In the genomic region with DNA sequence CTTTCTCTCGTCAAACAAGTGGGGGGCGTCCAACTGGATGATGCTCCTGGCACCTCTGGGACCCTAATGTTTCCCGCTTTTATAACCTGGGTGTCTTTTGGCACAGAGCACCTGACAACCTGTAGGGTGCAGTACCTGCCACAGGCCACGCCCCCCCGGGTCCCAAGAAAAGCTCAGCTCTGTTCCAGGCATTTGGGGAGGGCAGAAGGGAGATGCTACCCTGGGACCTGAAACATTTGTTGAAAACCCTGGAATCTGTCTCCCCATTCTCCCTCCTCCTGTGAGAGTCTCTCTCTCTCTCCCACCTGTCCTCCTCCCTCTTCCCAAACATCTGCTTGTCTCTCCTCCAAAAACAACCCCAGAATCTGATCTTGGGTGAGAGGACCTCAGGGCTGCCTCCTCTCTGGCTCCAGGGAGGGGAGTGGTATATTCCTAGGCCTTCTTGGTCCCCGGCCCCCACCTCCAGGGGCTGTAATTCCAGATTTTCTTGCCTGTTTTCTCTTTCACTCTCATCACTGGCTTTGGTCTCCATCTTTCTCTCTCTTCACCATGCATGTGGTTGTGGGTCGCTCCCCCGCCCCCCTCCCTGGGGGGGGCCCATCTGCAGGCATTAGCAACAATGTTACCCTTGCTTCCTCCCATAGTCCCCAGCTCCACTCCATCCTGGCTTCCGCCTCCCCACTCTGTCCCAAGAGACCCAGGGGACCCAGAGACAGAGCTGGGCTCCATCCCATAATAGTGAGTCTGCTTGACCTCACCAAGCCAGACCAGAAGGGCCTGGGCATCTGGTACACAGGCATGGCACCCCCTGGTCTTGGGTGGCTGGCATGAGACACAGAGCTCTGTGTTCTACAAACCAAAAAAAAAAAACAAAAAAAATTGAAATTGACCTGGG, we compare ENCODE assay signal across 9 cellular contexts. TPM values are rescaled to one million over a fixed set of nuclear protein-coding genes. Genes with fewer than 3 reads are reported as not detected.
DNase-seq lines count a peak whose midpoint lies in the region; FAIRE-seq and TF ChIP-seq lines count a peak whose summit lies in the region.
"Had no signal": no experiment of that assay in that cellular context is flagged by ENCODE, and none has a peak within 500 bp of the region (broad histone marks: within the 10 kb centered on the region; RNA-seq: fewer than 3 reads in every experiment).

No MANE protein-coding gene starts in this region.

- no peak overlapping the region for H2AFZ ChIP-seq in smooth muscle cell (ENCODE audit: low read depth)

- H3K4me3 ChIP-seq in NT2/D1 (ENCODE audit: insufficient read length, low read depth), result no peak overlapping the region
- peak overlapping the region; percentile 33 for H3K4me3 ChIP-seq in fibroblast of the aortic adventitia (ENCODE audit: low read depth, low read length)
- no peak overlapping the region for H3K4me3 ChIP-seq in smooth muscle cell

- peak overlapping the region; percentile 38 for H3K9ac ChIP-seq in NT2/D1 (ENCODE audit: insufficient read length, low read depth)
- no peak overlapping the region for H3K9ac ChIP-seq in smooth muscle cell (ENCODE audit: low read depth)

- peaks cover 53% of the 10 kb centered on the region for H3F3A ChIP-seq in smooth muscle cell (ENCODE audit: low read depth)

- H3K9me3 ChIP-seq in NT2/D1 (ENCODE audit: insufficient read depth, low read length) (no peaks in the 10 kb centered on the region), smooth muscle cell (replicated peaks; ENCODE audit: low read depth) (no peaks in the 10 kb centered on the region)

- H3K27ac ChIP-seq in smooth muscle cell (ENCODE audit: low read depth), result peak overlapping the region; percentile 88

- 58% methylated on average over 9 of the region's 9 CpGs for WGBS in smooth muscle cell (ENCODE audit: low lambda C conversion rate)

- H4K20me1 ChIP-seq in smooth muscle cell (ENCODE audit: low read depth), result peaks cover 80% of the 10 kb centered on the region

- FAIRE-seq in HTR-8/SVneo (lab: Jason Lieb, UNC), result no peak
- FAIRE-seq: endometrium had no signal

- H3K27me3 ChIP-seq in NT2/D1 (ENCODE audit: insufficient read depth, insufficient read length) (no peaks in the 10 kb centered on the region), smooth muscle cell (ENCODE audit: low read depth) (no peaks in the 10 kb centered on the region)

- H3K79me2 ChIP-seq in smooth muscle cell (ENCODE audit: low read depth), result peaks cover 82% of the 10 kb centered on the region

- H3K4me1 ChIP-seq in NT2/D1 (ENCODE audit: insufficient read depth, insufficient read length), result peaks cover 65% of the 10 kb centered on the region
- H3K4me1 ChIP-seq in smooth muscle cell (ENCODE audit: low read depth), result peaks cover 80% of the 10 kb centered on the region

- no peak for TF ChIP-seq CTCF in fibroblast of the aortic adventitia (IDR thresholded peaks at IDR 0.05; ENCODE audit: insufficient read depth, low read length)
- TF ChIP-seq CTCF in smooth muscle cell (IDR thresholded peaks at IDR 0.05; ENCODE audit: borderline replicate concordance, insufficient read depth, poor library complexity, severe bottlenecking), result no peak

- peaks cover 16% of the 10 kb centered on the region for H3K36me3 ChIP-seq in NT2/D1 (ENCODE audit: insufficient read depth, insufficient read length, low read length)
- no peaks in the 10 kb centered on the region for H3K36me3 ChIP-seq in smooth muscle cell (ENCODE audit: low read depth)

- H3K4me2 ChIP-seq in smooth muscle cell, result peak overlapping the region; percentile 93

- DNase-seq in NCI-H2107 treated with DMSO at 0.1 percent for 48 hours (lab: John Stamatoyannopoulos, UW; ENCODE audit: unreplicated experiment) (peak; percentile 63), NCI-H2107 (lab: John Stamatoyannopoulos, UW) (no peak), NT2/D1 (ENCODE audit: low read depth, low spot score) (no peak), fibroblast of the aortic adventitia (ENCODE audit: low read depth) (no peak), smooth muscle cell (lab: John Stamatoyannopoulos, UW; ENCODE audit: unreplicated experiment) (no peak), NCI-H748 (lab: John Stamatoyannopoulos, UW; ENCODE audit: unreplicated experiment) (no peak), HTR-8/SVneo (ENCODE audit: insufficient read length, low spot score) (no peak), AG08396 (ENCODE audit: low spot score) (no peak)

RNA-seq across cellular contexts. Expression of a gene that starts 4.1 kb away (rescaled TPM):
- total RNA-seq in fibroblast of the aortic adventitia (ENCODE audit: low replicate concordance) (14.6 and 19.1 TPM in 2 replicates), smooth muscle cell (8.4 and 12.2 TPM in 2 replicates)
- 12.2 and 15.6 TPM in 2 replicates for polyA plus RNA-seq in smooth muscle cell

RNA-seq across cellular contexts. Expression of a gene that starts 35.1 kb away (rescaled TPM):
- 0.18 TPM in 1 of 2 replicates, not detected in the other for total RNA-seq in fibroblast of the aortic adventitia (ENCODE audit: low replicate concordance)
- 1.3 TPM in 1 of 2 replicates, not detected in the other for total RNA-seq in smooth muscle cell
- 0.10 and 0.65 TPM in 2 replicates for polyA plus RNA-seq in smooth muscle cell
